ENCODE assay signal across 1 cellular context in the genomic region with DNA sequence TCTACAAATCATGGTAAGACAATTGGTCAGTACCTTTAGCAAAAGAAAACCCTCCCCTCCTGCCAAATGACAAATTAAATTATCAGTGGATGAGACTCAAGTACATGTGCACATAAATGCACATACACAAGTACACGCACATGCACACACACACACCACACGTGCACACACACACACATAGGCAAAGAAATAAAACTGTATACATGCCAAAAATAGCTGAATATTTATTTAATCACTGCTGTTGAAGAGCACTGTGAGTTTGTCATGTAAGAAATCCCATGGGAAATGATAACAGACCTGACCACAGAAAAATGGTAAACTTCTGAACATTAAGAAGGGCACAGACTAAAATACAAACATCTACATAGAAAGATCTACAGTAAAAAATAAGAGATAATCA.
TF ChIP-seq lines count a peak whose summit lies in the region.

No MANE protein-coding gene starts in this region.

TF ChIP-seq in SK-N-SH, 30 proteins besides CTCF, POLR2A, EP300 and RAD21 (continued from another document):
- TF ChIP-seq, protein P1, sequence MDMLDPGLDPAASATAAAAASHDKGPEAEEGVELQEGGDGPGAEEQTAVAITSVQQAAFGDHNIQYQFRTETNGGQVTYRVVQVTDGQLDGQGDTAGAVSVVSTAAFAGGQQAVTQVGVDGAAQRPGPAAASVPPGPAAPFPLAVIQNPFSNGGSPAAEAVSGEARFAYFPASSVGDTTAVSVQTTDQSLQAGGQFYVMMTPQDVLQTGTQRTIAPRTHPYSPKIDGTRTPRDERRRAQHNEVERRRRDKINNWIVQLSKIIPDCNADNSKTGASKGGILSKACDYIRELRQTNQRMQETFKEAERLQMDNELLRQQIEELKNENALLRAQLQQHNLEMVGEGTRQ (IDR thresholded peaks at IDR 0.05; ENCODE audit: borderline replicate concordance, low read depth, low read length) = no peak
- TF ChIP-seq TEAD4 (IDR thresholded peaks at IDR 0.05; ENCODE audit: borderline replicate concordance, insufficient read depth) = no peak
- no peak for TF ChIP-seq FOXM1 (IDR thresholded peaks at IDR 0.05; ENCODE audit: low read depth)
- TF ChIP-seq RXRA (IDR thresholded peaks at IDR 0.05; ENCODE audit: borderline replicate concordance, low read depth) = no peak
- no peak for TF ChIP-seq ELF1 (IDR thresholded peaks at IDR 0.05)
- TF ChIP-seq RCOR1 (IDR thresholded peaks at IDR 0.05; ENCODE audit: low read length) = no peak
- TF ChIP-seq, protein P2, sequence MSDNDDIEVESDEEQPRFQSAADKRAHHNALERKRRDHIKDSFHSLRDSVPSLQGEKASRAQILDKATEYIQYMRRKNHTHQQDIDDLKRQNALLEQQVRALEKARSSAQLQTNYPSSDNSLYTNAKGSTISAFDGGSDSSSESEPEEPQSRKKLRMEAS (IDR thresholded peaks at IDR 0.05; ENCODE audit: low read depth) = no peak
- no peak for TF ChIP-seq SIN3A (IDR thresholded peaks at IDR 0.05; ENCODE audit: borderline replicate concordance, low read depth, low read length)
- no peak for TF ChIP-seq MEF2A (IDR thresholded peaks at IDR 0.05; ENCODE audit: borderline replicate concordance, low read depth)
- TF ChIP-seq, protein P3, sequence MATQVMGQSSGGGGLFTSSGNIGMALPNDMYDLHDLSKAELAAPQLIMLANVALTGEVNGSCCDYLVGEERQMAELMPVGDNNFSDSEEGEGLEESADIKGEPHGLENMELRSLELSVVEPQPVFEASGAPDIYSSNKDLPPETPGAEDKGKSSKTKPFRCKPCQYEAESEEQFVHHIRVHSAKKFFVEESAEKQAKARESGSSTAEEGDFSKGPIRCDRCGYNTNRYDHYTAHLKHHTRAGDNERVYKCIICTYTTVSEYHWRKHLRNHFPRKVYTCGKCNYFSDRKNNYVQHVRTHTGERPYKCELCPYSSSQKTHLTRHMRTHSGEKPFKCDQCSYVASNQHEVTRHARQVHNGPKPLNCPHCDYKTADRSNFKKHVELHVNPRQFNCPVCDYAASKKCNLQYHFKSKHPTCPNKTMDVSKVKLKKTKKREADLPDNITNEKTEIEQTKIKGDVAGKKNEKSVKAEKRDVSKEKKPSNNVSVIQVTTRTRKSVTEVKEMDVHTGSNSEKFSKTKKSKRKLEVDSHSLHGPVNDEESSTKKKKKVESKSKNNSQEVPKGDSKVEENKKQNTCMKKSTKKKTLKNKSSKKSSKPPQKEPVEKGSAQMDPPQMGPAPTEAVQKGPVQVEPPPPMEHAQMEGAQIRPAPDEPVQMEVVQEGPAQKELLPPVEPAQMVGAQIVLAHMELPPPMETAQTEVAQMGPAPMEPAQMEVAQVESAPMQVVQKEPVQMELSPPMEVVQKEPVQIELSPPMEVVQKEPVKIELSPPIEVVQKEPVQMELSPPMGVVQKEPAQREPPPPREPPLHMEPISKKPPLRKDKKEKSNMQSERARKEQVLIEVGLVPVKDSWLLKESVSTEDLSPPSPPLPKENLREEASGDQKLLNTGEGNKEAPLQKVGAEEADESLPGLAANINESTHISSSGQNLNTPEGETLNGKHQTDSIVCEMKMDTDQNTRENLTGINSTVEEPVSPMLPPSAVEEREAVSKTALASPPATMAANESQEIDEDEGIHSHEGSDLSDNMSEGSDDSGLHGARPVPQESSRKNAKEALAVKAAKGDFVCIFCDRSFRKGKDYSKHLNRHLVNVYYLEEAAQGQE (IDR thresholded peaks at IDR 0.05; ENCODE audit: low read depth, low read length) = no peak
- TF ChIP-seq EZH2phosphoT487 (IDR thresholded peaks at IDR 0.05; ENCODE audit: borderline replicate concordance, low read depth) = no peak
